ENCODE assay signal across 23 cellular contexts in genomic region chr3:141382571-141382970, GRCh38.
DNase-seq lines count a peak whose midpoint lies in the region; ATAC-seq, FAIRE-seq and TF ChIP-seq lines count a peak whose summit lies in the region.
"Had no signal": no experiment of that assay in that cellular context is flagged by ENCODE, and none has a peak within 500 bp of the region (broad histone marks: within the 10 kb centered on the region; RNA-seq: fewer than 3 reads in every experiment).

No MANE protein-coding gene starts in this region.

- H3K9ac ChIP-seq in SU-DHL-6 (ENCODE audit: low read length): peak overlapping the region; percentile 64; the same call in 1 of the 2 replicates
- H3K9ac ChIP-seq: BLaER1 treated with 17β-estradiol and CSF1 and Interleukin-3, amounts not matched to agents 10 nM and 100 nM; SK-N-SH had no signal

- peak overlapping the region; percentile 78 for H3K4me2 ChIP-seq in SU-DHL-6 (ENCODE audit: low read depth, low read length, poor library complexity, severe bottlenecking)
- H3K4me2 ChIP-seq: BLaER1 treated with 17β-estradiol and CSF1 and Interleukin-3, amounts not matched to agents 10 nM and 100 nM; SK-N-SH had no signal

- H3K9me2 ChIP-seq in SU-DHL-6 (replicated peaks; ENCODE audit: insufficient read depth, low read length): no peaks in the 10 kb centered on the region
- H3K9me2 ChIP-seq: SK-N-SH had no signal

- H3K36me3 ChIP-seq in SU-DHL-6 (ENCODE audit: low read length): no peaks in the 10 kb centered on the region
- H3K36me3 ChIP-seq: BLaER1 treated with 17β-estradiol and CSF1 and Interleukin-3, amounts not matched to agents 10 nM and 100 nM; neutrophil; spleen had no signal

- peaks cover 47% of the 10 kb centered on the region for H3K4me1 Mint-ChIP-seq in stimulated activated memory B cell treated with anti-CD40 and anti-IgM and Interleukin-4, amounts not matched to agents 10 μg/mL and 1 μg/mL and 100 μg/mL, for 72 hours
- H3K4me1 Mint-ChIP-seq in stimulated activated effector memory CD8-positive, alpha-beta T cell treated with anti-CD3 and anti-CD28 coated beads, Interleukin-12 subunit alpha, Interleukin-12 subunit beta, amount 100 ng/mL, for 72 hours: peaks cover 32% of the 10 kb centered on the region

- peaks cover 13% of the 10 kb centered on the region; the same call in 1 of the 2 replicates for H3K79me2 ChIP-seq in SU-DHL-6 (ENCODE audit: insufficient read depth, low read length)

- TF ChIP-seq CTCF in SU-DHL-6 (IDR thresholded peaks at IDR 0.05; ENCODE audit: insufficient read depth, low read length, poor library complexity, severe bottlenecking): no peak

- no peaks in the 10 kb centered on the region for H3K27me3 Mint-ChIP-seq in stimulated activated memory B cell treated with anti-CD40 and anti-IgM and Interleukin-4, amounts not matched to agents 10 μg/mL and 1 μg/mL and 100 μg/mL, for 72 hours

- DNase-seq in NCI-H2107 treated with DMSO at 0.1 percent for 48 hours (lab: John Stamatoyannopoulos, UW; ENCODE audit: unreplicated experiment): peak; percentile 22
- no peak for DNase-seq in NCI-H2107 (lab: John Stamatoyannopoulos, UW)
- peak; percentile 39 for DNase-seq in NCI-H1092 (lab: John Stamatoyannopoulos, UW)
- DNase-seq in urothelium cell line (ENCODE audit: low spot score): no peak
- no peak for DNase-seq in stimulated activated effector memory CD8-positive, alpha-beta T cell treated with anti-CD3 and anti-CD28 coated beads, Interleukin-12 subunit alpha, Interleukin-12 subunit beta, amount 100 ng/mL, for 72 hours (ENCODE audit: low spot score in 2 of 2)
- no peak for DNase-seq in KG1 (lab: John Stamatoyannopoulos, UW)
- DNase-seq: activated CD4-positive, alpha-beta T cell treated with anti-CD3 and anti-CD28 coated beads for 4 hours; activated gamma-delta T cell treated with Interleukin-2 at 50 U/mL for 16 hours; amygdala; esophagus squamous epithelium; mucosa of descending colon; NCI-H1417 treated with DMSO at 0.1 percent for 48 hours; NCI-H510A; PC-3; SK-N-SH; spleen; testis had no signal

- peak overlapping the region; percentile 93 for H3K27ac ChIP-seq in SU-DHL-6 (ENCODE audit: low read depth, low read length)
- H3K27ac ChIP-seq: BLaER1 treated with 17β-estradiol and CSF1 and Interleukin-3, amounts not matched to agents 10 nM and 100 nM; neutrophil had no signal

- ATAC-seq in stimulated activated memory B cell treated with anti-CD40 and anti-IgM and Interleukin-4, amounts not matched to agents 10 μg/mL and 1 μg/mL and 100 μg/mL, for 72 hours: no peak
- ATAC-seq in stimulated activated effector memory CD8-positive, alpha-beta T cell treated with anti-CD3 and anti-CD28 coated beads, Interleukin-12 subunit alpha, Interleukin-12 subunit beta, amount 100 ng/mL, for 72 hours: no peak
- ATAC-seq: HCT116, left lobe of liver, mucosa of descending colon, PC-3 had no signal

- no peaks in the 10 kb centered on the region for H3K27me3 ChIP-seq in SU-DHL-6 (ENCODE audit: low read length)
- H3K27me3 ChIP-seq: BLaER1 treated with 17β-estradiol and CSF1 and Interleukin-3, amounts not matched to agents 10 nM and 100 nM; esophagus squamous epithelium; neutrophil; testis had no signal

- peaks cover 10% of the 10 kb centered on the region for H3K36me3 Mint-ChIP-seq in stimulated activated memory B cell treated with anti-CD40 and anti-IgM and Interleukin-4, amounts not matched to agents 10 μg/mL and 1 μg/mL and 100 μg/mL, for 72 hours
- no peaks in the 10 kb centered on the region for H3K36me3 Mint-ChIP-seq in stimulated activated effector memory CD8-positive, alpha-beta T cell treated with anti-CD3 and anti-CD28 coated beads, Interleukin-12 subunit alpha, Interleukin-12 subunit beta, amount 100 ng/mL, for 72 hours

- no peak overlapping the region for H3K4me3 ChIP-seq in SU-DHL-6 (ENCODE audit: insufficient read depth, low read length, poor library complexity, severe bottlenecking)
- H3K4me3 ChIP-seq: BLaER1 treated with 17β-estradiol and CSF1 and Interleukin-3, amounts not matched to agents 10 nM and 100 nM; esophagus squamous epithelium; mucosa of descending colon; testis had no signal

- H2AFZ ChIP-seq in SU-DHL-6 (ENCODE audit: low read depth, low read length, severe bottlenecking): no peak overlapping the region

- H3K27ac Mint-ChIP-seq in stimulated activated memory B cell treated with anti-CD40 and anti-IgM and Interleukin-4, amounts not matched to agents 10 μg/mL and 1 μg/mL and 100 μg/mL, for 72 hours: peak overlapping the region; percentile 56
- no peak overlapping the region for H3K27ac Mint-ChIP-seq in stimulated activated effector memory CD8-positive, alpha-beta T cell treated with anti-CD3 and anti-CD28 coated beads, Interleukin-12 subunit alpha, Interleukin-12 subunit beta, amount 100 ng/mL, for 72 hours

- H4K20me1 ChIP-seq in SU-DHL-6 (ENCODE audit: low read depth, low read length): no peaks in the 10 kb centered on the region
- H4K20me1 ChIP-seq: BLaER1 treated with 17β-estradiol and CSF1 and Interleukin-3, amounts not matched to agents 10 nM and 100 nM had no signal

- H3K4me3 Mint-ChIP-seq in stimulated activated memory B cell treated with anti-CD40 and anti-IgM and Interleukin-4, amounts not matched to agents 10 μg/mL and 1 μg/mL and 100 μg/mL, for 72 hours: no peak overlapping the region
- no peak overlapping the region for H3K4me3 Mint-ChIP-seq in stimulated activated effector memory CD8-positive, alpha-beta T cell treated with anti-CD3 and anti-CD28 coated beads, Interleukin-12 subunit alpha, Interleukin-12 subunit beta, amount 100 ng/mL, for 72 hours

- FAIRE-seq in urothelium cell line (lab: Jason Lieb, UNC): no peak

- no peaks in the 10 kb centered on the region for H3K9me3 ChIP-seq in SU-DHL-6 (ENCODE audit: insufficient read depth, low read length)
- H3K9me3 ChIP-seq: BLaER1 treated with 17β-estradiol and CSF1 and Interleukin-3, amounts not matched to agents 10 nM and 100 nM; esophagus squamous epithelium; mucosa of descending colon; neutrophil; SK-N-SH; spleen; testis had no signal

- H3F3A ChIP-seq in SU-DHL-6 (ENCODE audit: insufficient read depth): peaks cover 35% of the 10 kb centered on the region

- no peaks in the 10 kb centered on the region for H3K9me3 Mint-ChIP-seq in stimulated activated memory B cell treated with anti-CD40 and anti-IgM and Interleukin-4, amounts not matched to agents 10 μg/mL and 1 μg/mL and 100 μg/mL, for 72 hours
- H3K9me3 Mint-ChIP-seq in stimulated activated effector memory CD8-positive, alpha-beta T cell treated with anti-CD3 and anti-CD28 coated beads, Interleukin-12 subunit alpha, Interleukin-12 subunit beta, amount 100 ng/mL, for 72 hours: no peaks in the 10 kb centered on the region

Comparison
In these comparisons a context has a peak if more than half of its experiments do, and no peak if none do; other contexts are left out.
1. DNase-seq: peak in NCI-H2107 treated with DMSO at 0.1 percent for 48 hours (single experiment) and NCI-H1092 (single experiment); none in NCI-H2107 (single experiment), urothelium cell line (single experiment), stimulated activated effector memory CD8-positive, alpha-beta T cell treated with anti-CD3 and anti-CD28 coated beads, Interleukin-12 subunit alpha, Interleukin-12 subunit beta, amount 100 ng/mL, for 72 hours (0 of 2) and KG1 (single experiment).